Comparison of ENCODE assay signal across 8 cellular contexts in genomic region chr18:159037-159652, GRCh38. TPM values are rescaled to one million over a fixed set of nuclear protein-coding genes. Genes with fewer than 3 reads are reported as not detected.
DNase-seq lines count a peak whose midpoint lies in the region; ATAC-seq and TF ChIP-seq lines count a peak whose summit lies in the region.

No MANE protein-coding gene starts in this region.

- H3K4me1 ChIP-seq in CD8-positive, alpha-beta memory T cell (ENCODE audit: insufficient read depth, low read length) = peaks cover 21% of the 10 kb centered on the region
- H3K4me1 ChIP-seq in H9 (ENCODE audit: insufficient read depth, low read length) (no peaks in the 10 kb centered on the region), esophagus muscularis mucosa (peaks cover 19 to 26% (median 26%) of the 10 kb centered on the region in 4 donors), neuronal stem cell (ENCODE audit: control insufficient read depth in 2 of 2, insufficient read depth in 1 of 2, low read depth in 1 of 2, low read length in 2 of 2) (no peaks in the 10 kb centered on the region)

- peaks cover 31% of the 10 kb centered on the region for H3K79me2 ChIP-seq in H9 (ENCODE audit: insufficient read depth, low read length)
- H3K79me2 ChIP-seq in SU-DHL-6 (ENCODE audit: insufficient read depth, low read length) = peaks cover 58% of the 10 kb centered on the region

- no peaks in the 10 kb centered on the region for H3K27me3 ChIP-seq in CD8-positive, alpha-beta memory T cell (ENCODE audit: insufficient read depth, low read length, poor library complexity, severe bottlenecking)
- H3K27me3 ChIP-seq in H9 (ENCODE audit: insufficient read depth, low read length) (peaks cover 4% of the 10 kb centered on the region; the same call in 1 of the 2 replicates), SU-DHL-6 (ENCODE audit: low read length) (no peaks in the 10 kb centered on the region), esophagus muscularis mucosa (no peaks in the 10 kb centered on the region), neuronal stem cell (ENCODE audit: control insufficient read depth in 3 of 3, insufficient read depth in 3 of 3, low read depth in 1 of 3, low read length in 3 of 3) (no peaks in the 10 kb centered on the region)

- no peak for TF ChIP-seq EP300 in esophagus muscularis mucosa (IDR thresholded peaks at IDR 0.05)

- no peak overlapping the region for H2AK5ac ChIP-seq in H9 (ENCODE audit: insufficient read length, low read length)
- peak overlapping the region; percentile 88 for H2AK5ac ChIP-seq in neuronal stem cell (ENCODE audit: low read depth, low read length)

- H3K23me2 ChIP-seq in H9 (ENCODE audit: insufficient read length, low read depth, low read length, poor library complexity, severe bottlenecking) = no peaks in the 10 kb centered on the region

- no peaks in the 10 kb centered on the region for H3K9me3 ChIP-seq in CD8-positive, alpha-beta memory T cell (ENCODE audit: low read length)
- H3K9me3 ChIP-seq in H9 (ENCODE audit: control insufficient read depth, low read depth, low read length) = no peaks in the 10 kb centered on the region
- H3K9me3 ChIP-seq in SU-DHL-6 (ENCODE audit: insufficient read depth, low read length) = no peaks in the 10 kb centered on the region
- H3K9me3 ChIP-seq in esophagus muscularis mucosa = no peaks in the 10 kb centered on the region
- H3K9me3 ChIP-seq in neuronal stem cell (replicated peaks in 1 of 2; ENCODE audit: control insufficient read depth in 2 of 2, insufficient read depth in 1 of 2, low read depth in 1 of 2, low read length in 2 of 2) = no peaks in the 10 kb centered on the region

- H3K9ac ChIP-seq in H9 (ENCODE audit: extremely low read depth, insufficient read length, low read length) = peak overlapping the region; percentile 79
- H3K9ac ChIP-seq in SU-DHL-6 (ENCODE audit: low read length) = peak overlapping the region; percentile 96
- peak overlapping the region; percentile 99 for H3K9ac ChIP-seq in neuronal stem cell (ENCODE audit: low read depth, low read length, poor library complexity)

- no CpG with 5 or more reads among the region's 23 CpGs for whole genome bisulfite sequencing in H9 (ENCODE audit: extremely low coverage, insufficient read length, low lambda C conversion rate)
- WGBS in esophagus muscularis mucosa = 4% methylated on average over 20 of the region's 23 CpGs
- no CpG with 5 or more reads among the region's 23 CpGs for WGBS in neuronal stem cell (ENCODE audit: extremely low coverage in 2 of 2, insufficient read length in 2 of 2, insufficient replicate concordance in 1 of 2), 2 donors

- no peaks in the 10 kb centered on the region for H3K79me1 ChIP-seq in H9 (ENCODE audit: insufficient read depth, low read depth, low read length, poor library complexity, severe bottlenecking)
- no peaks in the 10 kb centered on the region for H3K79me1 ChIP-seq in neuronal stem cell (ENCODE audit: low read depth, low read length)

- H3K14ac ChIP-seq in H9 (ENCODE audit: insufficient read depth, low read length) (0 out of 2 replicates have a peak overlapping the region, but pooled peaks have one; percentile 82), neuronal stem cell (ENCODE audit: low read length) (no peak overlapping the region)

- H2BK12ac ChIP-seq in H9 (ENCODE audit: insufficient read length, low read depth, low read length) = no peak overlapping the region
- H2BK12ac ChIP-seq in neuronal stem cell (ENCODE audit: low read length) = no peak overlapping the region

- H2AFZ ChIP-seq in H9 (ENCODE audit: low read length) = no peak overlapping the region
- H2AFZ ChIP-seq in SU-DHL-6 (ENCODE audit: low read depth, low read length, severe bottlenecking) = peak overlapping the region; percentile 77
- H2AFZ ChIP-seq in neuronal stem cell (ENCODE audit: low read length) = peak overlapping the region; percentile 95

- no peak overlapping the region for H3T11ph ChIP-seq in H9 (ENCODE audit: low read length)

- DNase-seq in CD8-positive, alpha-beta memory T cell = no peak
- DNase-seq in H9 (no peak), esophagus muscularis mucosa (ENCODE audit: extremely low spot score) (no peak), neuronal stem cell (ENCODE audit: low spot score) (no peak)
- no peak for DNase-seq in central memory CD4-positive, alpha-beta T cell

- peaks cover 0 to 3% of the 10 kb centered on the region in 2 donors for H3K27me3 Mint-ChIP-seq in CD8-positive, alpha-beta memory T cell
- peaks cover 27% of the 10 kb centered on the region for H3K27me3 Mint-ChIP-seq in H9 (ENCODE audit: low read depth)

- H2BK15ac ChIP-seq in H9 (ENCODE audit: low read depth, low read length) (no peak overlapping the region), neuronal stem cell (ENCODE audit: low read length) (no peak overlapping the region)

- no peak for ATAC-seq in HG02610 (IDR thresholded peaks at IDR 0.05; ENCODE audit: unreplicated experiment)
- ATAC-seq in HG02938 (IDR thresholded peaks at IDR 0.05; ENCODE audit: unreplicated experiment) = no peak

- no peaks in the 10 kb centered on the region for H3K9me3 Mint-ChIP-seq in CD8-positive, alpha-beta memory T cell
- H3K9me3 Mint-ChIP-seq in H9 = peaks cover 0 to 4% of the 10 kb centered on the region in 2 experiments; a peak in 1 of 5 replicates

- POLR2A ChIA-PET in CD8-positive, alpha-beta memory T cell (lab: Charles Lee) = interaction anchor here (0.7 to 1.5 kb wide), 2 partner anchors 109 kb away, joined by 3 to 14 read pairs; partner anchors contain the start of gene THOC1

- CTCF ChIA-PET in CD8-positive, alpha-beta memory T cell (lab: Charles Lee) = interaction anchor here (1.3 kb wide), 1 partner anchor 12 kb away, joined by 3 read pairs; no protein-coding TSS in a partner anchor

- H3F3A ChIP-seq in SU-DHL-6 (ENCODE audit: insufficient read depth) = peaks cover 5% of the 10 kb centered on the region; the same call in 1 of the 2 replicates

- no peak for TF ChIP-seq POLR2A in esophagus muscularis mucosa (IDR thresholded peaks at IDR 0.05; ENCODE audit: low read depth)

- H4K8ac ChIP-seq in H9 (replicated peaks; ENCODE audit: insufficient read length, low read depth, low read length) (no peak overlapping the region), neuronal stem cell (ENCODE audit: low read depth, low read length) (no peak overlapping the region)

- intact Hi-C loops in esophagus muscularis mucosa (cut with DNase I) = no loop called here

- H2BK120ac ChIP-seq in H9 (ENCODE audit: low read depth, low read length, poor library complexity, severe bottlenecking) (no peak overlapping the region), neuronal stem cell (ENCODE audit: low read depth, low read length) (no peak overlapping the region)

- peak overlapping the region; percentile 76 for H3K4me3 ChIP-seq in CD8-positive, alpha-beta memory T cell (ENCODE audit: low read length)
- H3K4me3 ChIP-seq in SU-DHL-6 (ENCODE audit: insufficient read depth, low read length, poor library complexity, severe bottlenecking) = peak overlapping the region; percentile 78
- H3K4me3 ChIP-seq in esophagus muscularis mucosa = peak overlapping the region; percentile 92 to 99 (median 96)
- H3K4me3 ChIP-seq in neuronal stem cell (ENCODE audit: low read length in 2 of 2) = peak overlapping the region; percentile 100

- H3K18ac ChIP-seq in H9 (ENCODE audit: insufficient read length, low read depth, low read length) = peak overlapping the region; percentile 18
- H3K18ac ChIP-seq in neuronal stem cell (ENCODE audit: low read length) = peak overlapping the region; percentile 97

- peak overlapping the region; percentile 84 for H3K4me2 ChIP-seq in H9 (ENCODE audit: insufficient read depth, insufficient read length, low read length)
- H3K4me2 ChIP-seq in SU-DHL-6 (ENCODE audit: low read depth, low read length, poor library complexity, severe bottlenecking) = peak overlapping the region; percentile 76
- H3K4me2 ChIP-seq in neuronal stem cell (ENCODE audit: insufficient read depth, low read length, poor library complexity, severe bottlenecking) = peak overlapping the region; percentile 73

- no peak overlapping the region for H3K56ac ChIP-seq in H9 (ENCODE audit: insufficient read length, low read depth, low read length)

- H3K4ac ChIP-seq in H9 (ENCODE audit: low read depth, low read length) = no peak overlapping the region
- no peak overlapping the region for H3K4ac ChIP-seq in neuronal stem cell (ENCODE audit: low read length)

- peak overlapping the region; percentile 85 for H3K27ac ChIP-seq in CD8-positive, alpha-beta memory T cell (ENCODE audit: low read depth, low read length)
- H3K27ac ChIP-seq in H9 (ENCODE audit: insufficient read length, low read depth, low read length) (no peak overlapping the region), SU-DHL-6 (ENCODE audit: low read depth, low read length) (peak overlapping the region; percentile 56), esophagus muscularis mucosa (replicated peaks in 1 of 4) (peak overlapping the region; percentile 89 to 94 (median 90)), neuronal stem cell (replicated peaks; ENCODE audit: low read length) (peak overlapping the region; percentile 64)

- H3K4me1 Mint-ChIP-seq in CD8-positive, alpha-beta memory T cell = peaks cover 28 to 52% (median 41%) of the 10 kb centered on the region in 3 donors
- H3K4me1 Mint-ChIP-seq in H9 = peaks cover 4 to 15% of the 10 kb centered on the region in 2 experiments

- H2BK20ac ChIP-seq in H9 (ENCODE audit: low read depth, low read length, poor library complexity, severe bottlenecking) = no peak overlapping the region

- H4K91ac ChIP-seq in H9 (ENCODE audit: insufficient read length, low read depth, low read length) = no peak overlapping the region
- no peak overlapping the region for H4K91ac ChIP-seq in neuronal stem cell (ENCODE audit: low read depth, low read length, poor library complexity)

- H3K23ac ChIP-seq in H9 (ENCODE audit: insufficient read length, low read depth, low read length) (no peak overlapping the region), neuronal stem cell (ENCODE audit: low read depth, low read length, poor library complexity) (peak overlapping the region; percentile 99)

- no peak overlapping the region for H2BK5ac ChIP-seq in H9 (ENCODE audit: insufficient read length, low read length)
- H2BK5ac ChIP-seq in neuronal stem cell (ENCODE audit: low read length) = no peak overlapping the region

- H3K27ac Mint-ChIP-seq in CD8-positive, alpha-beta memory T cell = peak overlapping the region; percentile 92 to 98 (median 95)
- peak overlapping the region; percentile 83 to 98 (median 93) for H3K27ac Mint-ChIP-seq in H9

- H3K9me2 ChIP-seq in SU-DHL-6 (replicated peaks; ENCODE audit: insufficient read depth, low read length) = no peaks in the 10 kb centered on the region

- no peaks in the 10 kb centered on the region for H3K36me3 ChIP-seq in CD8-positive, alpha-beta memory T cell (ENCODE audit: insufficient read depth, low read length)
- H3K36me3 ChIP-seq in SU-DHL-6 (ENCODE audit: low read length) (peaks cover 9% of the 10 kb centered on the region; the same call in 1 of the 2 replicates), esophagus muscularis mucosa (peaks cover 0 to 10% (median 3%) of the 10 kb centered on the region in 4 donors), neuronal stem cell (replicated peaks in 1 of 2; ENCODE audit: control insufficient read depth in 2 of 2, insufficient read depth in 2 of 2, low read length in 2 of 2) (peaks cover 1 to 40% of the 10 kb centered on the region in 2 donors)

- H4K5ac ChIP-seq in H9 (ENCODE audit: insufficient read length, low read depth, low read length) = no peak overlapping the region

- H3K36me3 Mint-ChIP-seq in CD8-positive, alpha-beta memory T cell = peaks cover 0 to 20% (median 4%) of the 10 kb centered on the region in 3 donors
- H3K36me3 Mint-ChIP-seq in H9 (ENCODE audit: insufficient read depth in 1 of 3, low read depth in 3 of 3) = peaks cover 11 to 21% (median 13%) of the 10 kb centered on the region in 3 experiments; a peak in 6 of 7 replicates

- H4K20me1 ChIP-seq in H9 (ENCODE audit: control insufficient read depth, insufficient read depth, insufficient read length) = no peaks in the 10 kb centered on the region
- H4K20me1 ChIP-seq in SU-DHL-6 (ENCODE audit: low read depth, low read length) = peaks cover 12% of the 10 kb centered on the region; the same call in 1 of the 2 replicates

- TF ChIP-seq CTCF in H9 (conservative IDR thresholded peaks at IDR 0.05) (no peak), SU-DHL-6 (IDR thresholded peaks at IDR 0.05; ENCODE audit: insufficient read depth, low read length, poor library complexity, severe bottlenecking) (no peak), esophagus muscularis mucosa (IDR thresholded peaks at IDR 0.05) (no peak)

- peak overlapping the region; percentile 88 to 96 (median 93) for H3K4me3 Mint-ChIP-seq in CD8-positive, alpha-beta memory T cell
- H3K4me3 Mint-ChIP-seq in H9 = peak overlapping the region; percentile 96 to 98

RNA-seq across cellular contexts. Expression of gene USP14, which starts 0.8 kb away (rescaled TPM):
- total RNA-seq in CD8-positive, alpha-beta memory T cell = 100 to 1,000 TPM; 111 to 113 TPM
- 50.2 TPM for polyA plus RNA-seq in CD8-positive, alpha-beta memory T cell
- total RNA-seq in H9 (2021) = 92.1 and 94.0 TPM in 2 replicates
- total RNA-seq in esophagus muscularis mucosa = 10 to 100 TPM; 21.8 to 42.8 (median 29.5) TPM
- 34.9 TPM for polyA plus RNA-seq in neuronal stem cell (2013, experiment 1 of 2)
- 33.9 TPM for polyA plus RNA-seq in neuronal stem cell (2013, experiment 2 of 2)
